In the genomic region with DNA sequence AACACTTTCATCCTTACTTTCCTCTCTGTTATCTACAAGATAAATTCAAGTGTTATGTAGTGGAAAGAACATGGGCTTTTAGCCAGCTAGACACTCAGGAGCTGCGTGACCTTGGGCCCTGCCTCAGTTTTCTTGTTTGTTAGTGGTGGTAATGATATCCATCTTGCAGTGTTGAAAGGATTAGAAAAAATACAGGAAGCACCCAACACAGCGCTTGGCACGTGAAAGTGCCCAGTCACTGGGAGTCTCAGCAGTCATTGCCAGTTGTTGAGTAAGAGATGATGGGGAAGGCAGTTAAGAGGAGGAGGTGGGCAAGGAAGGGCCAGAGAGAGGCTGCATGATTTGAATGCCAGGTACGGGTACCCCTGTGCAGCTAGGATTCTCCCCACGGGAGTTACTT, we compare ENCODE assay signal across 18 cellular contexts. TPM values are rescaled to one million over a fixed set of nuclear protein-coding genes. Genes with fewer than 3 reads are reported as not detected.
A peak's percentile ranks its signal among the peaks of the same experiment; 100 is the strongest.
DNase-seq lines count a peak whose midpoint lies in the region; ATAC-seq, FAIRE-seq and TF ChIP-seq lines count a peak whose summit lies in the region.
"Had no signal": no experiment of that assay in that cellular context is flagged by ENCODE, and none has a peak within 500 bp of the region (broad histone marks: within the 10 kb centered on the region; RNA-seq: fewer than 3 reads in every experiment).

No MANE protein-coding gene starts in this region.

- no peaks in the 10 kb centered on the region for H3K9me3 ChIP-seq in HEK293 (ENCODE audit: control insufficient read depth, insufficient read depth, low read depth, low read length)
- no peaks in the 10 kb centered on the region for H3K9me3 ChIP-seq in GM12878 (replicated peaks; ENCODE audit: control insufficient read depth, insufficient read depth, low read length)
- H3K9me3 ChIP-seq in ovary, result no peaks in the 10 kb centered on the region
- H3K9me3 ChIP-seq: breast epithelium, uterus had no signal

- no peak for TF ChIP-seq POLR2A in GM12878 (IDR thresholded peaks at IDR 0.05; ENCODE audit: low read depth, low read length)
- TF ChIP-seq POLR2A in ovary (IDR thresholded peaks at IDR 0.05), result no peak

- SMC1A ChIA-PET in GM12878 (lab: Charles Lee; ENCODE audit: uncharacterized antibody, unreplicated experiment), result no interaction called here

- H3K36me3 ChIP-seq in HEK293 (ENCODE audit: control insufficient read depth in 2 of 2, insufficient read depth in 1 of 2, low read length in 2 of 2) (no peaks in the 10 kb centered on the region), GM12878 (ENCODE audit: control insufficient read depth in 2 of 2, insufficient read depth in 2 of 2, low read length in 1 of 2) (no peaks in the 10 kb centered on the region; a peak in 1 of 4 replicates), ovary (no peaks in the 10 kb centered on the region)
- H3K36me3 ChIP-seq: breast epithelium, uterus had no signal

- no peaks in the 10 kb centered on the region for H3K9me3 Mint-ChIP-seq in activated T-cell treated with anti-CD3 and anti-CD28 coated beads, Interleukin-2, amount 50 U/mL, for 4 hours
- H3K9me3 Mint-ChIP-seq: activated CD4-positive, alpha-beta memory T cell treated with anti-CD3 and anti-CD28 coated beads for 36 hours; activated T-cell treated with anti-CD3 and anti-CD28 coated beads, Interleukin-2, amount 50 U/mL, for 72 hours; stimulated activated naive CD8-positive, alpha-beta T cell treated with anti-CD3 and anti-CD28 coated beads, Interleukin-15, Interleukin-2, amounts not matched to agents 100 ng/mL and 50 ng/mL, for 24 hours had no signal

- peaks cover 17% of the 10 kb centered on the region for H3K4me1 ChIP-seq in HEK293 (ENCODE audit: control insufficient read depth, insufficient read depth, low read length)
- H3K4me1 ChIP-seq in GM12878 (ENCODE audit: control insufficient read depth, insufficient read depth, low read length), result peaks cover 13% of the 10 kb centered on the region
- H3K4me1 ChIP-seq in ovary (ENCODE audit: insufficient read depth), result peaks cover 27% of the 10 kb centered on the region
- H3K4me1 ChIP-seq: uterus had no signal

- no peak for DNase-seq in GM12878 (ENCODE audit: low read depth, low spot score)
- DNase-seq in ovary, result no peak
- no peak for DNase-seq in SW 1271 (lab: John Stamatoyannopoulos, UW)
- DNase-seq in RPMI8226, result no peak
- no peak for DNase-seq in activated T-cell treated with anti-CD3 and anti-CD28 coated beads, Interleukin-2, amount 50 U/mL, for 4 hours
- DNase-seq: activated CD4-positive, alpha-beta memory T cell treated with anti-CD3 and anti-CD28 coated beads for 36 hours; activated T-cell treated with anti-CD3 and anti-CD28 coated beads, Interleukin-2, amount 50 U/mL, for 72 hours; NCI-H446; occipital lobe; uterus; WERI-Rb-1 had no signal

- no peak overlapping the region for H2AFZ ChIP-seq in GM12878 (ENCODE audit: control insufficient read depth, low read depth, low read length)

- no peak for TF ChIP-seq RAD21 in GM12878 (IDR thresholded peaks at IDR 0.05; ENCODE audit: insufficient read depth, low read depth, low read length)

- 70% methylated on average over 5 of the region's 5 CpGs for whole genome bisulfite sequencing in GM12878 (ENCODE audit: insufficient coverage, insufficient replicate concordance, low lambda C conversion rate, missing lambda C conversion rate)
- WGBS in ovary, 3 donors, result 68 to 80% (median 69%) methylated on average over 5 of the region's 5 CpGs

- no peak overlapping the region for H3K9ac ChIP-seq in GM12878 (ENCODE audit: control insufficient read depth, insufficient read depth, low read length)

- no peak for TF ChIP-seq CTCF in C4-2B (conservative IDR thresholded peaks at IDR 0.05)
- no peak for TF ChIP-seq CTCF in HEK293 (tag by site-specific recombination; IDR thresholded peaks at IDR 0.05)
- TF ChIP-seq CTCF in GM12878 (IDR thresholded peaks at IDR 0.05 in 2 of 3, conservative IDR thresholded peaks at IDR 0.05 in 1 of 3; ENCODE audit: control insufficient read depth in 2 of 3, extremely low read depth in 1 of 3, insufficient read depth in 1 of 3, low read depth in 3 of 3, low read length in 3 of 3), result no peak
- TF ChIP-seq CTCF in ovary (IDR thresholded peaks at IDR 0.05), result no peak

- CTCF ChIA-PET in HEK293 (lab: Yijun Ruan, JAX) (interaction anchor here (0.6 kb wide), 1 partner anchor 1174 kb away, joined by 3 read pairs; no protein-coding TSS in a partner anchor), GM12878 (lab: Yijun Ruan, JAX) (interaction anchor here (1.1 kb wide), 1 partner anchor 14 kb away, joined by 3 read pairs; no protein-coding TSS in a partner anchor)

- H3K4me2 ChIP-seq in GM12878 (ENCODE audit: control insufficient read depth, insufficient read depth), result peak overlapping the region; percentile 32; the same call in 1 of the 2 replicates

- peaks cover 49% of the 10 kb centered on the region for H3K79me2 ChIP-seq in GM12878 (ENCODE audit: control insufficient read depth, insufficient read depth, low read length)

- no peak for TF ChIP-seq EP300 in GM12878 (IDR thresholded peaks at IDR 0.05; ENCODE audit: borderline replicate concordance in 1 of 2, control insufficient read depth in 1 of 2, low read depth in 2 of 2, low read length in 2 of 2)
- TF ChIP-seq EP300 in ovary (IDR thresholded peaks at IDR 0.05), result no peak

- in situ Hi-C loops in GM12878 (cut with MboI), result no loop called here

- peaks cover 5% of the 10 kb centered on the region for H3K36me3 Mint-ChIP-seq in activated T-cell treated with anti-CD3 and anti-CD28 coated beads, Interleukin-2, amount 50 U/mL, for 4 hours (ENCODE audit: insufficient read depth)
- H3K36me3 Mint-ChIP-seq: activated CD4-positive, alpha-beta memory T cell treated with anti-CD3 and anti-CD28 coated beads for 36 hours had no signal

- FAIRE-seq in GM12878 (lab: Jason Lieb, UNC), result no peak

- RAD21 ChIA-PET in GM12878 (lab: Charles Lee; ENCODE audit: unreplicated experiment), result no interaction called here

- H3K4me1 Mint-ChIP-seq in activated T-cell treated with anti-CD3 and anti-CD28 coated beads, Interleukin-2, amount 50 U/mL, for 4 hours (ENCODE audit: low read depth), result peaks cover 22% of the 10 kb centered on the region

- ATAC-seq in GM12878, result no peak
- ATAC-seq in activated T-cell treated with anti-CD3 and anti-CD28 coated beads, Interleukin-2, amount 50 U/mL, for 4 hours, result no peak
- ATAC-seq: activated T-cell treated with anti-CD3 and anti-CD28 coated beads, Interleukin-2, amount 50 U/mL, for 72 hours had no signal

- no peaks in the 10 kb centered on the region for H3K27me3 Mint-ChIP-seq in activated T-cell treated with anti-CD3 and anti-CD28 coated beads, Interleukin-2, amount 50 U/mL, for 4 hours (ENCODE audit: low read depth)
- H3K27me3 Mint-ChIP-seq: activated CD4-positive, alpha-beta memory T cell treated with anti-CD3 and anti-CD28 coated beads for 36 hours; activated naive CD8-positive, alpha-beta T cell; stimulated activated naive CD8-positive, alpha-beta T cell treated with anti-CD3 and anti-CD28 coated beads, Interleukin-15, Interleukin-2, amounts not matched to agents 100 ng/mL and 50 ng/mL, for 24 hours had no signal

- H4K20me1 ChIP-seq in GM12878 (ENCODE audit: control insufficient read depth, insufficient read depth), result peaks cover 2% of the 10 kb centered on the region; the same call in 1 of the 2 replicates

- intact Hi-C loops in GM12878 (cut with micrococcal nuclease; ENCODE audit: unreplicated experiment) (no loop called here), ovary (cut with DNase I) (no loop called here)

- BruUV-seq in GM12878 (replicated peaks; lab: Mats Ljungman, UMichigan), result no TSS peak

- H3K4me3 Mint-ChIP-seq in activated T-cell treated with anti-CD3 and anti-CD28 coated beads, Interleukin-2, amount 50 U/mL, for 4 hours, result no peak overlapping the region
- H3K4me3 Mint-ChIP-seq: activated CD4-positive, alpha-beta memory T cell treated with anti-CD3 and anti-CD28 coated beads for 36 hours; activated naive CD8-positive, alpha-beta T cell; activated T-cell treated with anti-CD3 and anti-CD28 coated beads, Interleukin-2, amount 50 U/mL, for 72 hours; stimulated activated naive CD8-positive, alpha-beta T cell treated with anti-CD3 and anti-CD28 coated beads, Interleukin-15, Interleukin-2, amounts not matched to agents 100 ng/mL and 50 ng/mL, for 24 hours had no signal

- peak overlapping the region; percentile 7; the same call in 1 of the 2 replicates for H3K27ac ChIP-seq in C4-2B
- H3K27ac ChIP-seq in HEK293 (ENCODE audit: extremely low read depth, low read depth, low read length), result no peak overlapping the region
- no peak overlapping the region for H3K27ac ChIP-seq in GM12878 (ENCODE audit: control insufficient read depth, insufficient read depth)
- H3K27ac ChIP-seq in ovary, result peak overlapping the region; percentile 43 to 52
- H3K27ac ChIP-seq: breast epithelium, RWPE1, uterus, WERI-Rb-1 had no signal

- POLR2A ChIA-PET in HEK293 (lab: Yijun Ruan, JAX), result interaction anchor here (0.6 kb wide), 1 partner anchor 21 kb away, joined by 5 read pairs; no protein-coding TSS in a partner anchor
- POLR2A ChIA-PET in GM12878 (lab: Charles Lee), result no interaction called here

- H3K27me3 ChIP-seq in GM12878 (replicated peaks in 1 of 2; ENCODE audit: control insufficient read depth in 2 of 2, insufficient read depth in 2 of 2, low read length in 1 of 2) (no peaks in the 10 kb centered on the region), ovary (no peaks in the 10 kb centered on the region)
- H3K27me3 ChIP-seq: breast epithelium, uterus had no signal

- H3K4me3 ChIP-seq in HEK293 (ENCODE audit: low read depth, low read length) (no peak overlapping the region), GM12878 (no peak overlapping the region), ovary (no peak overlapping the region)
- H3K4me3 ChIP-seq: breast epithelium, uterus had no signal

RNA-seq across cellular contexts. Expression of gene PDIA5, which starts 5.3 kb away (rescaled TPM):
- total RNA-seq in GM12878 (2013; cell fraction: nucleolus; rRNA removed), result 20.9 and 29.7 TPM in 2 replicates
- 15.2 and 16.4 TPM in 2 replicates for total RNA-seq in GM12878 (2014; rRNA removed)
- 15.8 and 18.1 TPM in 2 replicates for total RNA-seq in GM12878 (2014; rRNA removed; fragmentation: Illumina TruSeq; extraction: Trizol)
- total RNA-seq in GM12878 (2021), result 24.2 and 24.5 TPM in 2 replicates
- polyA plus RNA-seq in GM12878 (2011; ENCODE audit: low read depth), result 14.1 TPM
- polyA plus RNA-seq in GM12878 (2011; rRNA removed), result 13.0 and 20.2 TPM in 2 replicates
- 15.8 and 16.3 TPM in 2 replicates for polyA plus RNA-seq in GM12878 (2011; cell fraction: cytosol; rRNA removed)
- polyA plus RNA-seq in GM12878 (2011; cell fraction: nucleus; rRNA removed), result 15.6 and 15.8 TPM in 2 replicates
- polyA plus RNA-seq in GM12878 (2012), result 19.9 and 21.6 TPM in 2 replicates
- polyA plus RNA-seq in GM12878 (2014; fragmentation: Illumina TruSeq; extraction: Trizol), result 20.2 and 34.7 TPM in 2 replicates
- polyA plus RNA-seq in GM12878 (2014; fragmentation: Nextera tagmentation; extraction: Ambion mirVana), result 1 to 10 TPM; 4.1 to 5.2 TPM
- polyA plus RNA-seq in GM12878 (2014; rRNA removed), result 20.4 and 24.8 TPM in 2 replicates
- 10 to 100 TPM; 22.9 to 23.5 TPM for polyA plus RNA-seq in GM12878 (2016; fragmentation: Nextera tagmentation; extraction: Ambion mirVana)
- 8.9 and 15.1 TPM in 2 replicates for polyA minus RNA-seq in GM12878 (2011; rRNA and poly(A)+ RNA removed)
- polyA minus RNA-seq in GM12878 (2011; cell fraction: cytosol; rRNA and poly(A)+ RNA removed), result 5.6 and 8.0 TPM in 2 replicates
- 4.5 and 9.1 TPM in 2 replicates for polyA minus RNA-seq in GM12878 (2011; cell fraction: nucleus; rRNA and poly(A)+ RNA removed)
- total RNA-seq in ovary, result 10 to 100 TPM; 11.2 to 30.6 (median 24.3) TPM
- 10 to 100 TPM; 16.6 to 58.3 TPM for polyA plus RNA-seq in ovary
- 10 to 100 TPM; 29.6 to 35.3 (median 33.1) TPM for total RNA-seq in activated T-cell treated with anti-CD3 and anti-CD28 coated beads, Interleukin-2, amount 50 U/mL, for 4 hours

RNA-seq across cellular contexts. Expression of gene SEMA5B, which starts 44.6 kb away (rescaled TPM):
- total RNA-seq in GM12878 (2013; cell fraction: nucleolus; rRNA removed), result not detected in 2 replicates
- not detected in 2 replicates for total RNA-seq in GM12878 (2014; rRNA removed)
- total RNA-seq in GM12878 (2014; rRNA removed; fragmentation: Illumina TruSeq; extraction: Trizol), result not detected in 2 replicates
- not detected in 2 replicates for total RNA-seq in GM12878 (2021)
- 0.13 TPM for polyA plus RNA-seq in GM12878 (2011; ENCODE audit: low read depth)
- 0.05 TPM in 1 of 2 replicates, not detected in the other for polyA plus RNA-seq in GM12878 (2011; rRNA removed)
- polyA plus RNA-seq in GM12878 (2011; cell fraction: cytosol; rRNA removed), result 0.03 TPM in 2 replicates
- 0.04 TPM in 1 of 2 replicates, not detected in the other for polyA plus RNA-seq in GM12878 (2011; cell fraction: nucleus; rRNA removed)
- polyA plus RNA-seq in GM12878 (2012), result 0.06 TPM in 1 of 2 replicates, not detected in the other
- polyA plus RNA-seq in GM12878 (2014; fragmentation: Illumina TruSeq; extraction: Trizol), result not detected in 2 replicates
- polyA plus RNA-seq in GM12878 (2014; fragmentation: Nextera tagmentation; extraction: Ambion mirVana), result not detected
- polyA plus RNA-seq in GM12878 (2014; rRNA removed), result not detected in 2 replicates
- not detected for polyA plus RNA-seq in GM12878 (2016; fragmentation: Nextera tagmentation; extraction: Ambion mirVana)
- polyA minus RNA-seq in GM12878 (2011; rRNA and poly(A)+ RNA removed), result not detected in 2 replicates
- polyA minus RNA-seq in GM12878 (2011; cell fraction: cytosol; rRNA and poly(A)+ RNA removed), result not detected in 2 replicates
- polyA minus RNA-seq in GM12878 (2011; cell fraction: nucleus; rRNA and poly(A)+ RNA removed), result not detected in 2 replicates
- 1 to 10 TPM in 3 of 7 donors, under 1 TPM in 4; 0.22 to 2.4 (median 0.36) TPM for total RNA-seq in ovary
- polyA plus RNA-seq in ovary, result 1 to 10 TPM; 1.3 to 3.1 TPM
- not detected for total RNA-seq in activated T-cell treated with anti-CD3 and anti-CD28 coated beads, Interleukin-2, amount 50 U/mL, for 4 hours
- total RNA-seq: activated CD4-positive, alpha-beta memory T cell treated with anti-CD3 and anti-CD28 coated beads for 36 hours; activated T-cell treated with anti-CD3 and anti-CD28 coated beads, Interleukin-2, amount 50 U/mL, for 72 hours; HT1080 had no signal

Comparison
In these comparisons a context has a peak if more than half of its experiments do, and no peak if none do; other contexts are left out.
1. H3K27ac ChIP-seq: peak in C4-2B (single experiment) and ovary (2 of 2); none in HEK293 (single experiment) and GM12878 (single experiment).